26 cellular contexts compared by ENCODE assay signal in genomic region chr7:140347218-140347617, GRCh38. TPM values are rescaled to one million over a fixed set of nuclear protein-coding genes. Genes with fewer than 3 reads are reported as not detected.
"Had no signal": no experiment of that assay in that cellular context is flagged by ENCODE, and none has a peak within 500 bp of the region (broad histone marks: within the 10 kb centered on the region; RNA-seq: fewer than 3 reads in every experiment).

No MANE protein-coding gene starts in this region.

- H3K27ac ChIP-seq: RWPE1 had no signal

- DNase-seq: KBM-7, MV-4-11, NCI-H1048, NCI-H1105, NCI-H1417, NCI-H1436 treated with DMSO at 0.1 percent for 48 hours, NCI-H1694, NCI-H1930, NCI-H2081, NCI-H2107, NCI-H226, NCI-H446, NCI-H510A, NCI-H524 treated with DMSO at 0.1 percent for 48 hours, NCI-H69, NCI-H774, SHP77, SW 1271, T-cell had no signal

- FAIRE-seq: RCC 7860 had no signal

- H3K27ac Mint-ChIP-seq: IgD-negative memory B cell, T-cell had no signal

- H3K27me3 Mint-ChIP-seq: IgD-negative memory B cell, T-cell had no signal

- ATAC-seq: T-cell had no signal

- H3K4me3 Mint-ChIP-seq: IgD-negative memory B cell, T-cell had no signal

RNA-seq across cellular contexts. Expression of gene RAB19, which starts 56.6 kb away (rescaled TPM):
- total RNA-seq: HT1080, LHCN-M2, MCF 10A, SK-MEL-5 had no signal
